In genomic region chr4:4995103-4995761, GRCh38 we compare ENCODE assay signal across 8 cellular contexts. TPM values are rescaled to one million over a fixed set of nuclear protein-coding genes. Genes with fewer than 3 reads are reported as not detected.
A peak's percentile ranks its signal among the peaks of the same experiment; 100 is the strongest.
DNase-seq lines count a peak whose midpoint lies in the region; ATAC-seq and TF ChIP-seq lines count a peak whose summit lies in the region.

No MANE protein-coding gene starts in this region.

- H3K36me3 Mint-ChIP-seq in activated naive CD8-positive, alpha-beta T cell treated with anti-CD3 and anti-CD28 coated beads for 36 hours = no peaks in the 10 kb centered on the region

- H3K27ac Mint-ChIP-seq in activated naive CD8-positive, alpha-beta T cell treated with anti-CD3 and anti-CD28 coated beads for 36 hours = no peak overlapping the region

- in situ Hi-C loops in ACHN (cut with HindIII; ENCODE audit: low pct_ligation_motif_present, low pct_unique_long_range_greater_than_20kb, low sequenced_read_pairs) = no loop called here

- DNase-seq in ACHN (peak; percentile 68), GM12865 (ENCODE audit: low read depth) (peak; percentile 70), OCI-M1 (lab: John Stamatoyannopoulos, UW) (peak; percentile 82), left cardiac atrium (peak; percentile 80), posterior vena cava (ENCODE audit: low spot score) (peak; percentile 93)
- peak; percentile 52 for DNase-seq in activated naive CD8-positive, alpha-beta T cell treated with anti-CD3 and anti-CD28 coated beads for 36 hours
- no peak for DNase-seq in central memory CD4-positive, alpha-beta T cell

- ATAC-seq in HG03378 (IDR thresholded peaks at IDR 0.05; ENCODE audit: unreplicated experiment) (peak; percentile 72), left cardiac atrium (peak; percentile 19 to 67)

- peak; percentile 95 for TF ChIP-seq CTCF in GM12865 (IDR thresholded peaks at IDR 0.05; ENCODE audit: insufficient read depth, low read depth, low read length, missing control alignments)

- no peak overlapping the region for H3K4me3 Mint-ChIP-seq in activated naive CD8-positive, alpha-beta T cell treated with anti-CD3 and anti-CD28 coated beads for 36 hours

- no peaks in the 10 kb centered on the region for H3K9me3 Mint-ChIP-seq in activated naive CD8-positive, alpha-beta T cell treated with anti-CD3 and anti-CD28 coated beads for 36 hours

- intact Hi-C loops in left cardiac atrium (cut with DNase I) = loop anchor here in 1 of 2 donors (5.0 to 10.0 kb wide), 3 partner anchors 147 to 830 kb away; no protein-coding TSS in a partner anchor
- intact Hi-C loops in posterior vena cava (cut with DNase I) = loop anchor here in 1 of 2 donors (10.0 kb wide), 1 partner anchor 820 kb away; no protein-coding TSS in a partner anchor

- no peak overlapping the region for H3K4me3 ChIP-seq in GM12865 (ENCODE audit: low read depth, low read length)

- peaks cover 4% of the 10 kb centered on the region for H3K4me1 Mint-ChIP-seq in activated naive CD8-positive, alpha-beta T cell treated with anti-CD3 and anti-CD28 coated beads for 36 hours

- peaks cover 25% of the 10 kb centered on the region for H3K27me3 Mint-ChIP-seq in activated naive CD8-positive, alpha-beta T cell treated with anti-CD3 and anti-CD28 coated beads for 36 hours

RNA-seq across cellular contexts. Expression of gene CYTL1, which starts 24.0 kb away (rescaled TPM):
- total RNA-seq in activated naive CD8-positive, alpha-beta T cell treated with anti-CD3 and anti-CD28 coated beads for 36 hours = not detected
- total RNA-seq in left cardiac atrium (1 to 10 TPM in 1 of 2 donors, under 1 TPM in 1; 0.34 to 1.4 TPM), posterior vena cava (1 to 10 TPM in 1 of 2 donors, under 1 TPM in 1; 0.81 to 1.2 TPM)

RNA-seq across cellular contexts. Expression of gene STK32B, which starts 56.0 kb away (rescaled TPM):
- total RNA-seq in activated naive CD8-positive, alpha-beta T cell treated with anti-CD3 and anti-CD28 coated beads for 36 hours = not detected
- total RNA-seq in left cardiac atrium (1 to 10 TPM in 1 of 2 donors, under 1 TPM in 1; 0.52 to 1.4 TPM), posterior vena cava (1 to 10 TPM; 3.1 to 3.5 TPM)
